ENCODE assay signal across 1 cellular context in the genomic region with DNA sequence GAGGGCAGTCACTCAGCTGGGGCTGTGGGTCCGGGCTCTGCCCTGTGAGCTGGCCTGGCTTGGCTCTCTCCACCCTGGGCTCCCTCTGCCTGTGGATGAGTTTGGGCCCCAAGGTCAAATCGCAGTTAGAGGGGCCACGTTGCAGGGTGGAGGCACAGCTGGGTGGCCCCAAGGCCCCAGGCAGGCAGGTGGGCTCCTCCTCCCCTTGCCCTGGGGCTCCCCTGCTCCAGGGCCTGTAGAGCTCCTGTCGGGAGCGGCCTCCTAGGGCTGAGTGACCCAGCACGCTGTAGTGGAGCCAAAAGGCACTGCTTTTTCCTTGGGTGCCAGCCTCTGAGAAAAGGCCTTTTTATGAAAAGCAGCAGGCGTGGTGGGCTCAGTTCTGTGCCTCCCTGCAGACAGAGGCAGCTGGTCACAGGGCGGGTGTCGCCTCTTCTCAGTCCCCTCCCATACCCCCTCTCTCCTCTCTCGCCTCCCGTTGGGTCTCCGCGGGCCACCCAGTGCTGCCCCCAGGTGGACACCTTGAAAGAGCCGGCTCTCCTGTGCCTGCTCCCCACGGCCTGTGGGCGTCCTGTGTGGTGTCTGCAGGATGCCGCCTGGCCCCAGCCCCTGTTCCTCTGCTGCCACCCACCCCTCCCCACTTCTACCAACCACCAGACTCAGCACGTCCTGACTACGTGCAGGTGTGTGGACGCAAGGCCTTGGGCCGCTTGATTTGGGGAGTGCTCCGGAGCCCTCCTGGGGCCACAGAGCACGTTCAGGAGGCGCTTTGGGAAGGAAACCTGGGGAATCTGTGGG.
TF ChIP-seq lines count a peak whose summit lies in the region.

No MANE protein-coding gene starts in this region.

TF ChIP-seq in HepG2, 621 proteins besides CTCF, POLR2A, EP300 and RAD21 (continued from another document and continues in another):
- TF ChIP-seq ISX (CRISPR knock-in tag; conservative IDR thresholded peaks at IDR 0.05) (no peak), RNF219 (CRISPR knock-in tag; IDR thresholded peaks at IDR 0.05) (no peak), ZNF572 (CRISPR knock-in tag; IDR thresholded peaks at IDR 0.05) (no peak), ZNF839 (CRISPR knock-in tag; IDR thresholded peaks at IDR 0.05; ENCODE audit: borderline replicate concordance) (no peak), ZNF24 (IDR thresholded peaks at IDR 0.05) (no peak), ZNF589 (CRISPR knock-in tag; conservative IDR thresholded peaks at IDR 0.05) (no peak), HNRNPL (IDR thresholded peaks at IDR 0.05; ENCODE audit: low read depth, low read length) (peak; percentile 89), ZNF670 (CRISPR knock-in tag; IDR thresholded peaks at IDR 0.05; ENCODE audit: borderline replicate concordance) (no peak), HDAC6 (IDR thresholded peaks at IDR 0.05; ENCODE audit: low read depth, low read length) (no peak), FOXO1 (CRISPR knock-in tag; IDR thresholded peaks at IDR 0.05) (peak; percentile 38; the same call in 1 of the 2 replicates), HOXA7 (CRISPR knock-in tag; IDR thresholded peaks at IDR 0.05) (no peak), USF2 (IDR thresholded peaks at IDR 0.05; ENCODE audit: low read depth, low read length) (no peak), USF2 (CRISPR knock-in tag; IDR thresholded peaks at IDR 0.05; ENCODE audit: borderline replicate concordance) (no peak), ZNF569 (CRISPR knock-in tag; IDR thresholded peaks at IDR 0.05; ENCODE audit: borderline replicate concordance) (no peak), NKX3-1 (CRISPR knock-in tag; IDR thresholded peaks at IDR 0.05) (no peak), SMARCE1 (IDR thresholded peaks at IDR 0.05; ENCODE audit: borderline replicate concordance) (no peak), ZNF672 (CRISPR knock-in tag; IDR thresholded peaks at IDR 0.05) (no peak), NCOA5 (CRISPR knock-in tag; IDR thresholded peaks at IDR 0.05) (no peak), SOX5 (CRISPR knock-in tag; IDR thresholded peaks at IDR 0.05; ENCODE audit: borderline replicate concordance) (peak; percentile 23; the same call in 1 of the 2 replicates), PATZ1 (CRISPR knock-in tag; IDR thresholded peaks at IDR 0.05) (peak; percentile 81), ZBTB7A (CRISPR knock-in tag; IDR thresholded peaks at IDR 0.05) (no peak), ZSCAN5A (CRISPR knock-in tag; IDR thresholded peaks at IDR 0.05; ENCODE audit: borderline replicate concordance) (no peak), PBX2 (CRISPR knock-in tag; IDR thresholded peaks at IDR 0.05) (no peak), ZFP82 (CRISPR knock-in tag; IDR thresholded peaks at IDR 0.05; ENCODE audit: borderline replicate concordance) (no peak), ZNF326 (CRISPR knock-in tag; IDR thresholded peaks at IDR 0.05; ENCODE audit: borderline replicate concordance) (no peak), ZNF75D (CRISPR knock-in tag; IDR thresholded peaks at IDR 0.05; ENCODE audit: borderline replicate concordance) (no peak)
- TF ChIP-seq, protein P1, sequence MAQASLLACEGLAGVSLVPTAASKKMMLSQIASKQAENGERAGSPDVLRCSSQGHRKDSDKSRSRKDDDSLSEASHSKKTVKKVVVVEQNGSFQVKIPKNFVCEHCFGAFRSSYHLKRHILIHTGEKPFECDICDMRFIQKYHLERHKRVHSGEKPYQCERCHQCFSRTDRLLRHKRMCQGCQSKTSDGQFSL (CRISPR knock-in tag; IDR thresholded peaks at IDR 0.05): no peak
- TF ChIP-seq, protein P2, sequence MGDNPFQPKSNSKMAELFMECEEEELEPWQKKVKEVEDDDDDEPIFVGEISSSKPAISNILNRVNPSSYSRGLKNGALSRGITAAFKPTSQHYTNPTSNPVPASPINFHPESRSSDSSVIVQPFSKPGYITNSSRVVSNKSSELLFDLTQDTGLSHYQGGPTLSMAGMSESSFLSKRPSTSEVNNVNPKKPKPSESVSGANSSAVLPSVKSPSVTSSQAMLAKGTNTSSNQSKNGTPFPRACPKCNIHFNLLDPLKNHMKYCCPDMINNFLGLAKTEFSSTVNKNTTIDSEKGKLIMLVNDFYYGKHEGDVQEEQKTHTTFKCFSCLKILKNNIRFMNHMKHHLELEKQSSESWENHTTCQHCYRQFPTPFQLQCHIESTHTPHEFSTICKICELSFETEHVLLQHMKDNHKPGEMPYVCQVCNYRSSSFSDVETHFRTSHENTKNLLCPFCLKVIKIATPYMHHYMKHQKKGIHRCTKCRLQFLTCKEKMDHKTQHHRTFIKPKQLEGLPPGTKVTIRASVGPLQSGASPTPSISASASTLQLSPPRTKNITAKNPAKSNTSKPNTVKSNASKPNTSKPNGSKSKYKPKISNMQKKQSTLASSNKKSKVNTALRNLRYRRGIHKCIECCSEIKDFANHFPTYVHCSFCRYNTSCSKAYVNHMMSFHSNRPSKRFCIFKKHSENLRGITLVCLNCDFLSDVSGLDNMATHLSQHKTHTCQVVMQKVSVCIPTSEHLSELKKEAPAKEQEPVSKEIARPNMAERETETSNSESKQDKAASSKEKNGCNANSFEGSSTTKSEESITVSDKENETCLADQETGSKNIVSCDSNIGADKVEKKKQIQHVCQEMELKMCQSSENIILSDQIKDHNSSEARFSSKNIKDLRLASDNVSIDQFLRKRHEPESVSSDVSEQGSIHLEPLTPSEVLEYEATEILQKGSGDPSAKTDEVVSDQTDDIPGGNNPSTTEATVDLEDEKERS (CRISPR knock-in tag; IDR thresholded peaks at IDR 0.05): 0 out of 2 replicates have a peak, but pooled peaks have one; percentile 19
- TF ChIP-seq, protein P3, sequence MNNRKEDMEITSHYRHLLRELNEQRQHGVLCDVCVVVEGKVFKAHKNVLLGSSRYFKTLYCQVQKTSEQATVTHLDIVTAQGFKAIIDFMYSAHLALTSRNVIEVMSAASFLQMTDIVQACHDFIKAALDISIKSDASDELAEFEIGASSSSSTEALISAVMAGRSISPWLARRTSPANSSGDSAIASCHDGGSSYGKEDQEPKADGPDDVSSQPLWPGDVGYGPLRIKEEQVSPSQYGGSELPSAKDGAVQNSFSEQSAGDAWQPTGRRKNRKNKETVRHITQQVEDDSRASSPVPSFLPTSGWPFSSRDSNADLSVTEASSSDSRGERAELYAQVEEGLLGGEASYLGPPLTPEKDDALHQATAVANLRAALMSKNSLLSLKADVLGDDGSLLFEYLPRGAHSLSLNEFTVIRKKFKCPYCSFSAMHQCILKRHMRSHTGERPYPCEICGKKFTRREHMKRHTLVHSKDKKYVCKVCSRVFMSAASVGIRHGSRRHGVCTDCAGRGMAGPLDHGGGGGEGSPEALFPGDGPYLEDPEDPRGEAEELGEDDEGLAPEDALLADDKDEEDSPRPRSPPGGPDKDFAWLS (CRISPR knock-in tag; IDR thresholded peaks at IDR 0.05; ENCODE audit: borderline replicate concordance): no peak
- TF ChIP-seq, protein P4, sequence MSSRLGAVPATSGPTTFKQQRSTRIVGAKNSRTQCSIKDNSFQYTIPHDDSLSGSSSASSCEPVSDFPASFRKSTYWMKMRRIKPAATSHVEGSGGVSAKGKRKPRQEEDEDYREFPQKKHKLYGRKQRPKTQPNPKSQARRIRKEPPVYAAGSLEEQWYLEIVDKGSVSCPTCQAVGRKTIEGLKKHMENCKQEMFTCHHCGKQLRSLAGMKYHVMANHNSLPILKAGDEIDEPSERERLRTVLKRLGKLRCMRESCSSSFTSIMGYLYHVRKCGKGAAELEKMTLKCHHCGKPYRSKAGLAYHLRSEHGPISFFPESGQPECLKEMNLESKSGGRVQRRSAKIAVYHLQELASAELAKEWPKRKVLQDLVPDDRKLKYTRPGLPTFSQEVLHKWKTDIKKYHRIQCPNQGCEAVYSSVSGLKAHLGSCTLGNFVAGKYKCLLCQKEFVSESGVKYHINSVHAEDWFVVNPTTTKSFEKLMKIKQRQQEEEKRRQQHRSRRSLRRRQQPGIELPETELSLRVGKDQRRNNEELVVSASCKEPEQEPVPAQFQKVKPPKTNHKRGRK (CRISPR knock-in tag; IDR thresholded peaks at IDR 0.05): no peak
